1 cellular context compared by ENCODE assay signal in the genomic region with DNA sequence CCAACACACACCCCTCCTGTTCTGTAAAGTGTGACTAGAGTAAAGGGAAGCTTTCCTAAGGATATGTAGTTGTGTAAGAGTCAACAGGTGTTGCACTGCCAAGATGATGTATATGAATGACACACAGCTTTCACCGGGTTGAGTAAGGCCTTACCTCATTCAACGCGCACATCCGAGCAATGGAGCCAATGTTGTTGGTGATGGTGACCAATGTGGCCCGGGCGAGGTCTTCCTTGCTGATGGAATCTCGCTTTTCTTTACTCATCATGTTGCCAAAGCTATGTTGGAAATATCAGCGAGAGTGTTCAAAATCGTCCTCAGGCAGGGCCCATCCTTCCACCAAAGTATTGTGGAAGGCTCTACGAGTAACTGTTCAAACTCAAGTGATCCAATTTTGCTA.
TF ChIP-seq lines count a peak whose summit lies in the region.

No MANE protein-coding gene starts in this region.

TF ChIP-seq in WTC11, 78 proteins besides CTCF, POLR2A, EP300 and RAD21 (continued from another document):
- TF ChIP-seq RELA (CRISPR knock-in tag; IDR thresholded peaks at IDR 0.05; ENCODE audit: borderline replicate concordance) (no peak), EMX1 (CRISPR knock-in tag; IDR thresholded peaks at IDR 0.05) (no peak), NR1H2 (CRISPR knock-in tag; IDR thresholded peaks at IDR 0.05) (no peak), NFYB (CRISPR knock-in tag; conservative IDR thresholded peaks at IDR 0.05; ENCODE audit: low read depth) (no peak), KAT7 (CRISPR knock-in tag; IDR thresholded peaks at IDR 0.05; ENCODE audit: borderline replicate concordance) (no peak)
